Comparison of ENCODE assay signal across 17 cellular contexts in genomic region chr7:79403879-79404278, GRCh38. TPM values are rescaled to one million over a fixed set of nuclear protein-coding genes. Genes with fewer than 3 reads are reported as not detected.
DNase-seq lines count a peak whose midpoint lies in the region; ATAC-seq and TF ChIP-seq lines count a peak whose summit lies in the region.
"Had no signal": no experiment of that assay in that cellular context is flagged by ENCODE, and none has a peak within 500 bp of the region (broad histone marks: within the 10 kb centered on the region; RNA-seq: fewer than 3 reads in every experiment).

No MANE protein-coding gene starts in this region.

- H3K27ac ChIP-seq in fibroblast of lung (ENCODE audit: insufficient read depth, low read length) (no peak overlapping the region), tibial artery (peak overlapping the region; percentile 24 to 44)
- H3K27ac ChIP-seq: body of pancreas, skin epidermis, vagina had no signal

- no peak overlapping the region for H2AFZ ChIP-seq in fibroblast of lung (ENCODE audit: low read length)

- DNase-seq in NCI-H510A treated with DMSO at 0.1 percent for 48 hours (lab: John Stamatoyannopoulos, UW), result peak; percentile 65
- no peak for DNase-seq in NCI-H510A (lab: John Stamatoyannopoulos, UW)
- peak; percentile 36 for DNase-seq in NCI-H345 treated with DMSO at 0.1 percent for 48 hours (lab: John Stamatoyannopoulos, UW; ENCODE audit: unreplicated experiment)
- DNase-seq in fibroblast of lung (ENCODE audit: low read depth in 2 of 2), result no peak
- DNase-seq in tibial artery, result no peak
- no peak for DNase-seq in effector CD8-positive, alpha-beta T cell (lab: John Stamatoyannopoulos, UW)
- DNase-seq in DMS114 treated with DMSO at 0.1 percent for 48 hours (lab: John Stamatoyannopoulos, UW; ENCODE audit: unreplicated experiment), result no peak
- DNase-seq: activated CD4-positive, alpha-beta T cell treated with anti-CD3 and anti-CD28 coated beads for 1 hour; activated CD8-positive, alpha-beta memory T cell treated with anti-CD3 and anti-CD28 coated beads for 24 hours; body of pancreas; DMS153; stimulated activated CD4-positive, alpha-beta T cell treated with anti-CD3 and anti-CD28 coated beads, Interleukin-4, amount 100 ng/mL, for 24 hours had no signal

- ATAC-seq in HG03135 (IDR thresholded peaks at IDR 0.05; ENCODE audit: unreplicated experiment), result no peak
- ATAC-seq: activated naive CD4-positive, alpha-beta T cell treated with anti-CD3 and anti-CD28 coated beads, Interleukin-2, amount 50 U/mL, for 72 hours; body of pancreas; natural killer cell treated with Interleukin-12 subunit alpha and Interleukin-12 subunit beta and Interleukin-15 and Interleukin-18, amount 100 ng/mL, for 72 hours had no signal

- H3K9me3 ChIP-seq in fibroblast of lung (ENCODE audit: control insufficient read depth, insufficient read depth, low read depth, low read length), result no peaks in the 10 kb centered on the region
- H3K9me3 ChIP-seq in tibial artery, result no peaks in the 10 kb centered on the region
- H3K9me3 ChIP-seq: body of pancreas, vagina had no signal

- TF ChIP-seq CTCF in fibroblast of lung (conservative IDR thresholded peaks at IDR 0.05 in 1 of 2, IDR thresholded peaks at IDR 0.05 in 1 of 2; ENCODE audit: low read depth in 1 of 2, low read length in 2 of 2) (no peak), tibial artery (IDR thresholded peaks at IDR 0.05) (no peak)

- H3K4me3 ChIP-seq in fibroblast of lung (replicated peaks in 1 of 4; ENCODE audit: control extremely low read depth in 1 of 4, insufficient read depth in 1 of 4, low read depth in 3 of 4, low read length in 4 of 4) (no peak overlapping the region), tibial artery (no peak overlapping the region)
- H3K4me3 ChIP-seq: body of pancreas, skin epidermis, vagina had no signal

- H3K4me1 ChIP-seq in fibroblast of lung (ENCODE audit: control insufficient read depth, extremely low read depth, insufficient read depth, low read length) (peaks cover 12% of the 10 kb centered on the region), tibial artery (peaks cover 0 to 67% (median 16%) of the 10 kb centered on the region in 4 donors)
- H3K4me1 ChIP-seq: body of pancreas, vagina had no signal

- peak overlapping the region; percentile 64 for H3K4me2 ChIP-seq in fibroblast of lung (ENCODE audit: extremely low read depth, insufficient read depth, low read length)

- intact Hi-C loops in tibial artery (cut with DNase I; ENCODE audit: low total_unique reads), result no loop called here

- no peaks in the 10 kb centered on the region for H4K20me1 ChIP-seq in fibroblast of lung (ENCODE audit: control insufficient read depth, extremely low read depth, insufficient read depth, low read length)

- H3K36me3 ChIP-seq in fibroblast of lung (ENCODE audit: control insufficient read depth, insufficient read depth, low read length), result no peaks in the 10 kb centered on the region
- no peaks in the 10 kb centered on the region for H3K36me3 ChIP-seq in tibial artery
- H3K36me3 ChIP-seq: vagina had no signal

- H3K79me2 ChIP-seq in fibroblast of lung (ENCODE audit: control insufficient read depth, insufficient read depth, low read length), result peaks cover 2% of the 10 kb centered on the region

- H3K27me3 ChIP-seq in fibroblast of lung (ENCODE audit: control insufficient read depth, insufficient read depth, low read length), result no peaks in the 10 kb centered on the region
- H3K27me3 ChIP-seq in tibial artery, result no peaks in the 10 kb centered on the region
- H3K27me3 ChIP-seq: body of pancreas, vagina had no signal

- no peak overlapping the region for H3K9ac ChIP-seq in fibroblast of lung (ENCODE audit: insufficient read depth, low read length)

RNA-seq across cellular contexts. Expression of gene MAGI2, which starts 49.6 kb away (rescaled TPM):
- total RNA-seq in fibroblast of lung, result 9.2 and 17.0 TPM in 2 replicates
- polyA plus RNA-seq in fibroblast of lung, result 1.6 and 1.8 TPM in 2 replicates
- 3.9 and 5.0 TPM in 2 replicates for polyA plus RNA-seq in fibroblast of lung (2012)
- 8.2 and 9.5 TPM in 2 replicates for polyA minus RNA-seq in fibroblast of lung (ENCODE audit: low replicate concordance)

Comparison
In these comparisons a context has a peak if more than half of its experiments do, and no peak if none do; other contexts are left out.
1. DNase-seq: peak in NCI-H510A treated with DMSO at 0.1 percent for 48 hours (single experiment) and NCI-H345 treated with DMSO at 0.1 percent for 48 hours (single experiment); none in NCI-H510A (single experiment), fibroblast of lung (0 of 2), tibial artery (0 of 2), effector CD8-positive, alpha-beta T cell (single experiment) and DMS114 treated with DMSO at 0.1 percent for 48 hours (single experiment).